In the genomic region with DNA sequence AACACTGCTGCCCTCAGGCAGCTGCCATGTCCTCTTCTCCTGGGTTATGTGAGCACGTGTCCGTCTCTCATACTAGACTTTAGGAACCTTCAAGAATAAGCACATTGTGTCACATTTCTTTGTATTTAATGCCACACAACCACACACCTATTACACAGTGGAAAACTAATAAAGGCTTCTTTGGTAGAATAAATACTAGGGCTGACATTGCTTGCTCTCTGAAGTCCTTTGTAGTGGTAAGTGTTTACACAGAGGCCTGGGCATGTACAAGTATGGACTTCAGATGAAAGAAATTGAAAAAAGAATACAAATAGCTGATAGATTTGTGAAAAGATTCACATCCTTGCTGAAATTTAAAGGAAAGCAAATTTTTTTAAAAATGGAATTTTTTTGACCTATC, we compare ENCODE assay signal across 16 cellular contexts.
DNase-seq lines count a peak whose midpoint lies in the region; ATAC-seq and TF ChIP-seq lines count a peak whose summit lies in the region.
"Had no signal": no experiment of that assay in that cellular context is flagged by ENCODE, and none has a peak within 500 bp of the region (broad histone marks: within the 10 kb centered on the region; RNA-seq: fewer than 3 reads in every experiment).

No MANE protein-coding gene starts in this region.

- H3K9me3 ChIP-seq in upper lobe of right lung: no peaks in the 10 kb centered on the region
- H3K9me3 ChIP-seq: BE2C, Caco-2 had no signal

- TF ChIP-seq CTCF in upper lobe of right lung (IDR thresholded peaks at IDR 0.05): no peak
- TF ChIP-seq CTCF in brain microvascular endothelial cell (IDR thresholded peaks at IDR 0.05; ENCODE audit: low read depth, low read length, missing control alignments): no peak

- H3K4me1 ChIP-seq in upper lobe of right lung: no peaks in the 10 kb centered on the region
- H3K4me1 ChIP-seq: BE2C, Caco-2 had no signal

- ATAC-seq in upper lobe of right lung: peak; percentile 50

- H3K27ac ChIP-seq in upper lobe of right lung (no peak overlapping the region), brain microvascular endothelial cell (no peak overlapping the region)
- H3K27ac ChIP-seq: GM23248, HL-60 had no signal

- H3K27me3 ChIP-seq in upper lobe of right lung (no peaks in the 10 kb centered on the region), brain microvascular endothelial cell (replicated peaks) (no peaks in the 10 kb centered on the region)

- DNase-seq in DMS153 treated with DMSO at 0.1 percent for 48 hours (lab: John Stamatoyannopoulos, UW; ENCODE audit: unreplicated experiment): peak; percentile 35
- DNase-seq in DMS79 treated with DMSO at 0.1 percent for 48 hours (lab: John Stamatoyannopoulos, UW): peak; percentile 53
- peak; percentile 50 for DNase-seq in NCI-H345 treated with DMSO at 0.1 percent for 48 hours (lab: John Stamatoyannopoulos, UW; ENCODE audit: unreplicated experiment)
- no peak for DNase-seq in upper lobe of right lung
- DNase-seq in stimulated activated CD4-positive, alpha-beta T cell treated with anti-CD3 and anti-CD28 coated beads, Interleukin-4, amount 100 ng/mL, for 24 hours: no peak
- no peak for DNase-seq in brain microvascular endothelial cell
- no peak for DNase-seq in COR-L47 (lab: John Stamatoyannopoulos, UW)
- DNase-seq: ACHN; BE2C; C1 segment of cervical spinal cord; Caco-2; CD4-positive, CD25-positive, alpha-beta regulatory T cell; CD8-positive, alpha-beta memory T cell; GM23248; HCEC 1CT had no signal

- intact Hi-C loops in upper lobe of right lung (cut with DNase I): no loop called here

- H3K36me3 ChIP-seq in upper lobe of right lung (no peaks in the 10 kb centered on the region), brain microvascular endothelial cell (replicated peaks) (no peaks in the 10 kb centered on the region)
- H3K36me3 ChIP-seq: BE2C had no signal

- in situ Hi-C loops in brain microvascular endothelial cell (cut with HindIII; ENCODE audit: low pct_ligation_motif_present, low sequenced_read_pairs): no loop called here

- no peak overlapping the region for H3K4me3 ChIP-seq in upper lobe of right lung
- H3K4me3 ChIP-seq in brain microvascular endothelial cell (ENCODE audit: low read depth, low read length): no peak overlapping the region
- H3K4me3 ChIP-seq: GM23248 had no signal

Comparison
In these comparisons a context has a peak if more than half of its experiments do, and no peak if none do; other contexts are left out.
1. DNase-seq: peak in DMS153 treated with DMSO at 0.1 percent for 48 hours (single experiment), DMS79 treated with DMSO at 0.1 percent for 48 hours (single experiment) and NCI-H345 treated with DMSO at 0.1 percent for 48 hours (single experiment); none in upper lobe of right lung (single experiment), stimulated activated CD4-positive, alpha-beta T cell treated with anti-CD3 and anti-CD28 coated beads, Interleukin-4, amount 100 ng/mL, for 24 hours (single experiment), brain microvascular endothelial cell (single experiment) and COR-L47 (single experiment).